ENCODE assay signal across 28 cellular contexts in the genomic region with DNA sequence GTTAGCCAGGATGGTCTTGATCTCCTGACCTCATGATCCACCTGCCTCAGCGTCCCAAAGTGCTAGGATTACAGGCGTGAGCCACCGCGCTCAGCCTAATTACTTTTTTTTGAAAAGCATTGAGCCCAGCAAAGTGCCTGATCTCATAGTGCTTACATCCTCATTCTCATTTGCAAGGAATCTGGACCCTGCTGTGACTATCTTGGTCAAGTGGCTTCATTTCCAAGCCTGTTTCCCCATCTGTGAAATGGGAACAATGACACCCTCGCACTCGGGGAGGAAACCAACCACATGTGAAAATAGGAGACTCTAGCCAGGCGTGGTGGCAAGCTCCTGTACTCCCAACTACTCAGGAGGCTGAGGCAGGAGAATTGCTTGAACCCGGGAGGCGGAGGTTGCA. TPM values are rescaled to one million over a fixed set of nuclear protein-coding genes. Genes with fewer than 3 reads are reported as not detected.
"Had no signal": no experiment of that assay in that cellular context is flagged by ENCODE, and none has a peak within 500 bp of the region (broad histone marks: within the 10 kb centered on the region; RNA-seq: fewer than 3 reads in every experiment).

No MANE protein-coding gene starts in this region.

- H3K4me3 ChIP-seq: ascending aorta, body of pancreas, SK-N-MC had no signal

- H3K9me3 ChIP-seq: ascending aorta, body of pancreas had no signal

- FAIRE-seq: bronchial epithelial cell had no signal

- H3K27me3 ChIP-seq: ascending aorta, body of pancreas had no signal

- H3K27ac ChIP-seq: SK-N-MC had no signal

- H3K27ac Mint-ChIP-seq: activated CD8-positive, alpha-beta memory T cell treated with anti-CD3 and anti-CD28 coated beads, Interleukin-2, amount 10 ng/mL, durations not matched to agents 7 days and 5 days; activated naive CD4-positive, alpha-beta T cell treated with anti-CD3 and anti-CD28 coated beads, Interleukin-2, amount 50 U/mL, for 24 hours; activated T-cell treated with anti-CD3 and anti-CD28 coated beads, Interleukin-2, amount 50 U/mL, for 24 hours; activated T-helper 1 cell treated with anti-CD3 and anti-CD28 coated beads, Interleukin-12 subunit alpha, Interleukin-12 subunit beta, Interleukin-2, Interleukin-4 antibody, amounts not matched to agents 30 ng/mL and 10 ng/mL and 1 ng/mL, durations not matched to agents 14 hours and 24 hours and 36 hours had no signal

- H3K27me3 Mint-ChIP-seq: activated naive CD4-positive, alpha-beta T cell treated with anti-CD3 and anti-CD28 coated beads, Interleukin-2, amount 50 U/mL, for 24 hours; activated T-cell treated with anti-CD3 and anti-CD28 coated beads, Interleukin-2, amount 50 U/mL, for 24 hours had no signal

- DNase-seq: activated CD4-positive, alpha-beta T cell treated with anti-CD3 and anti-CD28 coated beads for 4 hours; activated CD4-positive, alpha-beta T cell treated with anti-CD3 and anti-CD28 coated beads, Interleukin-2, amount 50 U/mL, for 48 hours; activated CD8-positive, alpha-beta memory T cell treated with anti-CD3 and anti-CD28 coated beads, Interleukin-2, amount 10 ng/mL, durations not matched to agents 7 days and 5 days; activated effector memory CD4-positive, alpha-beta T cell treated with Interleukin-2 at 50 U/mL for 16 hours; activated naive CD4-positive, alpha-beta T cell; activated T-cell treated with anti-CD3 and anti-CD28 coated beads, Interleukin-2, amount 50 U/mL, for 24 hours; body of pancreas; central memory CD4-positive, alpha-beta T cell; NCI-H1092; NCI-H1417; NCI-H1930; NCI-H2171 treated with DMSO at 0.1 percent for 48 hours; NCI-H345; NCI-H510A; NCI-H526 treated with DMSO at 0.1 percent for 48 hours; NCI-H82; T-helper 1 cell had no signal

- H3K4me3 Mint-ChIP-seq: activated CD8-positive, alpha-beta memory T cell treated with anti-CD3 and anti-CD28 coated beads, Interleukin-2, amount 10 ng/mL, durations not matched to agents 7 days and 5 days; activated naive CD4-positive, alpha-beta T cell treated with anti-CD3 and anti-CD28 coated beads, Interleukin-2, amount 50 U/mL, for 24 hours; activated T-cell treated with anti-CD3 and anti-CD28 coated beads, Interleukin-2, amount 50 U/mL, for 24 hours; activated T-helper 1 cell treated with anti-CD3 and anti-CD28 coated beads, Interleukin-12 subunit alpha, Interleukin-12 subunit beta, Interleukin-2, Interleukin-4 antibody, amounts not matched to agents 30 ng/mL and 10 ng/mL and 1 ng/mL, durations not matched to agents 14 hours and 24 hours and 36 hours had no signal

- ATAC-seq: activated CD4-positive, CD25-positive, alpha-beta regulatory T cell treated with anti-CD3 and anti-CD28 coated beads, Interleukin-2, amount 50 U/mL, for 24 hours; activated CD8-positive, alpha-beta memory T cell treated with anti-CD3 and anti-CD28 coated beads, Interleukin-2, amount 10 ng/mL, durations not matched to agents 7 days and 5 days; body of pancreas; Right ventricle myocardium inferior had no signal

- H3K9me3 Mint-ChIP-seq: activated naive CD4-positive, alpha-beta T cell treated with anti-CD3 and anti-CD28 coated beads, Interleukin-2, amount 50 U/mL, for 24 hours; activated T-cell treated with anti-CD3 and anti-CD28 coated beads, Interleukin-2, amount 50 U/mL, for 24 hours; activated T-helper 1 cell treated with anti-CD3 and anti-CD28 coated beads, Interleukin-12 subunit alpha, Interleukin-12 subunit beta, Interleukin-2, Interleukin-4 antibody, amounts not matched to agents 30 ng/mL and 10 ng/mL and 1 ng/mL, durations not matched to agents 14 hours and 24 hours and 36 hours had no signal

RNA-seq across cellular contexts. Expression of gene TULP2, which starts 28.5 kb away (rescaled TPM):
- total RNA-seq: activated T-helper 1 cell treated with anti-CD3 and anti-CD28 coated beads, Interleukin-12 subunit alpha, Interleukin-12 subunit beta, Interleukin-2, Interleukin-4 antibody, amounts not matched to agents 30 ng/mL and 10 ng/mL and 1 ng/mL, durations not matched to agents 14 hours and 24 hours and 36 hours; ascending aorta; body of pancreas; bronchial epithelial cell; LHCN-M2; M059J; Right ventricle myocardium inferior; RPMI7951; T-helper 2 cell treated with Interferon-gamma antibody and Interleukin-4, amounts not matched to agents 100 ng/mL and 5 ng/mL, for 36 hours had no signal

RNA-seq across cellular contexts. Expression of gene HSD17B14, which starts 33.8 kb away (rescaled TPM):
- total RNA-seq: LHCN-M2 had no signal
